11 cellular contexts compared by ENCODE assay signal in the genomic region with DNA sequence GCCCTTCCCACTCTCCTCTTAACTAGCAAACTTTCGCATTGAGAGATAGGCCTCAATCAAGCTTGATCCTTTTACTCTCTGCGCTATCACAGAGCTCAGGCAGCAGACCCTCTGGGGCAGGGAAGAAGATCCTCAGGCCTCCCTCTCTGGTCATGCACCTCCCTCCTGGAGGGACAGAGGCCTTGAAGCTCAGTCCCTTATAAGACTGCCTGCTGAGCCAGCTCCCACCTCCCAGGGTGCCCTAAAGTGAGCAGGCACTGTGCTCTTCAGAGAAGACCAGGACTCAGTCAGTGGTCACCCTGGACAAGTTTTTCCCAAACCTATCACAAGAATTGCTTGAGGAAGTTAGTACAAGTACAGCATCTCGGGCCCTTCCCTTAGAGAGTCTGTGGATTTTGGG. TPM values are rescaled to one million over a fixed set of nuclear protein-coding genes. Genes with fewer than 3 reads are reported as not detected.
A peak's percentile ranks its signal among the peaks of the same experiment; 100 is the strongest.
DNase-seq lines count a peak whose midpoint lies in the region; ATAC-seq and TF ChIP-seq lines count a peak whose summit lies in the region.
"Had no signal": no experiment of that assay in that cellular context is flagged by ENCODE, and none has a peak within 500 bp of the region (broad histone marks: within the 10 kb centered on the region; RNA-seq: fewer than 3 reads in every experiment).

No MANE protein-coding gene starts in this region.

- in situ Hi-C loops in HAP-1 (cut with MboI; ENCODE audit: low sequenced_read_pairs): no loop called here

- no peaks in the 10 kb centered on the region for H3K27me3 Mint-ChIP-seq in activated naive CD4-positive, alpha-beta T cell treated with anti-CD3 and anti-CD28 coated beads, Interleukin-2, amount 10 ng/mL, durations not matched to agents 7 days and 5 days
- H3K27me3 Mint-ChIP-seq in T-cell: no peaks in the 10 kb centered on the region
- peaks cover 28 to 42% (median 30%) of the 10 kb centered on the region in 3 donors for H3K27me3 Mint-ChIP-seq in immature natural killer cell (ENCODE audit: low read depth in 3 of 3)

- DNase-seq in activated naive CD4-positive, alpha-beta T cell treated with anti-CD3 and anti-CD28 coated beads, Interleukin-2, amount 10 ng/mL, durations not matched to agents 7 days and 5 days: no peak
- DNase-seq in activated naive CD4-positive, alpha-beta T cell (lab: John Stamatoyannopoulos, UW): no peak
- DNase-seq in T-cell: no peak
- DNase-seq in immature natural killer cell: no peak
- DNase-seq in stimulated activated CD8-positive, alpha-beta memory T cell treated with anti-CD3 and anti-CD28 coated beads, Interleukin-4, amount 100 ng/mL, for 48 hours: peak; percentile 21
- no peak for DNase-seq in HAP-1 (ENCODE audit: low spot score in 2 of 2)
- no peak for DNase-seq in dorsolateral prefrontal cortex
- no peak for DNase-seq in COLO668 (lab: John Stamatoyannopoulos, UW; ENCODE audit: unreplicated experiment)
- DNase-seq: NCI-H2029; stimulated activated CD4-positive, alpha-beta T cell treated with anti-CD3 and anti-CD28 coated beads, Interleukin-15, amount 100 ng/mL, for 24 hours had no signal

- no peak overlapping the region for H3K4me3 Mint-ChIP-seq in activated naive CD4-positive, alpha-beta T cell treated with anti-CD3 and anti-CD28 coated beads, Interleukin-2, amount 10 ng/mL, durations not matched to agents 7 days and 5 days
- H3K4me3 Mint-ChIP-seq in T-cell: peak overlapping the region; percentile 39 to 46 (median 43)
- peak overlapping the region; percentile 68 to 88 (median 77) for H3K4me3 Mint-ChIP-seq in immature natural killer cell

- no peaks in the 10 kb centered on the region for H3K9me3 Mint-ChIP-seq in activated naive CD4-positive, alpha-beta T cell treated with anti-CD3 and anti-CD28 coated beads, Interleukin-2, amount 10 ng/mL, durations not matched to agents 7 days and 5 days
- no peaks in the 10 kb centered on the region for H3K9me3 Mint-ChIP-seq in T-cell
- no peaks in the 10 kb centered on the region for H3K9me3 Mint-ChIP-seq in immature natural killer cell

- H3K9me3 ChIP-seq in HAP-1: no peaks in the 10 kb centered on the region
- H3K9me3 ChIP-seq: esophagus muscularis mucosa had no signal

- peaks cover 5% of the 10 kb centered on the region; the same call in 1 of the 2 replicates for H3K36me3 ChIP-seq in HAP-1 (replicated peaks)

- POLR2A ChIA-PET in T-cell (lab: Charles Lee): no interaction called here

- no peak for TF ChIP-seq CTCF in dorsolateral prefrontal cortex (IDR thresholded peaks at IDR 0.05 in 54 of 56, conservative IDR thresholded peaks at IDR 0.05 in 2 of 56; ENCODE audit: low read depth in 1 of 56, partially characterized antibody in 56 of 56)

- intact Hi-C loops in dorsolateral prefrontal cortex (cut with DNase I): loop anchor here in 1 of 2 donors (10.0 kb wide), 1 partner anchor 58 kb away; no protein-coding TSS in a partner anchor

- peak overlapping the region; percentile 72 for H3K27ac Mint-ChIP-seq in activated naive CD4-positive, alpha-beta T cell treated with anti-CD3 and anti-CD28 coated beads, Interleukin-2, amount 10 ng/mL, durations not matched to agents 7 days and 5 days
- H3K27ac Mint-ChIP-seq in T-cell (peak overlapping the region; percentile 84 to 94), immature natural killer cell (peak overlapping the region; percentile 94 to 99 (median 96))

- no peak overlapping the region for H3K27ac ChIP-seq in dorsolateral prefrontal cortex
- H3K27ac ChIP-seq: esophagus muscularis mucosa had no signal

- peaks cover 62% of the 10 kb centered on the region for H3K4me1 Mint-ChIP-seq in activated naive CD4-positive, alpha-beta T cell treated with anti-CD3 and anti-CD28 coated beads, Interleukin-2, amount 10 ng/mL, durations not matched to agents 7 days and 5 days
- H3K4me1 Mint-ChIP-seq in T-cell (peaks cover 74 to 84% (median 75%) of the 10 kb centered on the region in 3 donors), immature natural killer cell (peaks cover 89 to 94% of the 10 kb centered on the region in 2 donors)

- no peak overlapping the region for H3K4me3 ChIP-seq in HAP-1
- no peak overlapping the region for H3K4me3 ChIP-seq in dorsolateral prefrontal cortex
- H3K4me3 ChIP-seq: esophagus muscularis mucosa had no signal

- ATAC-seq in T-cell (replicated peaks in 1 of 4): no peak

- no peaks in the 10 kb centered on the region for H3K4me1 ChIP-seq in HAP-1

- H3K36me3 Mint-ChIP-seq in activated naive CD4-positive, alpha-beta T cell treated with anti-CD3 and anti-CD28 coated beads, Interleukin-2, amount 10 ng/mL, durations not matched to agents 7 days and 5 days: peaks cover 29% of the 10 kb centered on the region
- H3K36me3 Mint-ChIP-seq in T-cell (peaks cover 26% of the 10 kb centered on the region), immature natural killer cell (peaks cover 11 to 24% (median 14%) of the 10 kb centered on the region in 3 donors)

- H3K27me3 ChIP-seq in HAP-1 (ENCODE audit: low read depth) (no peaks in the 10 kb centered on the region), dorsolateral prefrontal cortex (no peaks in the 10 kb centered on the region)
- H3K27me3 ChIP-seq: esophagus muscularis mucosa had no signal

- CTCF ChIA-PET in activated naive CD4-positive, alpha-beta T cell treated with anti-CD3 and anti-CD28 coated beads, Interleukin-2, amount 10 ng/mL, durations not matched to agents 7 days and 5 days (lab: Charles Lee): interaction anchor here (0.8 to 3.0 kb wide), 2 partner anchors 12 to 33 kb away, joined by 3 to 8 read pairs; no protein-coding TSS in a partner anchor
- CTCF ChIA-PET in T-cell (lab: Charles Lee): interaction anchor here (0.5 to 0.7 kb wide), 2 partner anchors 9 to 110 kb away, joined by 3 to 6 read pairs; no protein-coding TSS in a partner anchor

RNA-seq across cellular contexts. Expression of a gene that starts 29.9 kb away (rescaled TPM):
- total RNA-seq in T-cell: 10 to 100 TPM; 33.2 to 85.3 (median 44.1) TPM
- polyA plus RNA-seq in immature natural killer cell: 10 to 100 TPM; 21.7 to 49.2 (median 44.2) TPM
- 10 to 100 TPM in 8 of 120 experiments, 1 to 10 TPM in 112; 2.8 to 13.3 (median 6.0) TPM for total RNA-seq in dorsolateral prefrontal cortex
